ENCODE assay signal across 9 cellular contexts in genomic region chr19:34926361-34926684, GRCh38. TPM values are rescaled to one million over a fixed set of nuclear protein-coding genes. Genes with fewer than 3 reads are reported as not detected.
DNase-seq lines count a peak whose midpoint lies in the region; ATAC-seq, FAIRE-seq and TF ChIP-seq lines count a peak whose summit lies in the region.
"Had no signal": no experiment of that assay in that cellular context is flagged by ENCODE, and none has a peak within 500 bp of the region (broad histone marks: within the 10 kb centered on the region; RNA-seq: fewer than 3 reads in every experiment).

No MANE protein-coding gene starts in this region.

- no peak for ATAC-seq in CD8-positive, alpha-beta T cell
- ATAC-seq in Panc1 (no peak), pancreas (no peak), HG02571 (IDR thresholded peaks at IDR 0.05; ENCODE audit: unreplicated experiment) (no peak)

- no TSS peak for BruUV-seq in Panc1 (replicated peaks; lab: Mats Ljungman, UMichigan)
- BruUV-seq in endothelial cell of umbilical vein (replicated peaks; lab: Mats Ljungman, UMichigan) = no TSS peak

- no peaks in the 10 kb centered on the region for H4K20me1 ChIP-seq in endothelial cell of umbilical vein (replicated peaks; ENCODE audit: control insufficient read depth, extremely low read depth, insufficient read depth, low read length)

- FAIRE-seq in endothelial cell of umbilical vein (lab: Jason Lieb, UNC) (no peak), pancreas (lab: Jason Lieb, UNC) (peak; percentile 29)

- POLR2A ChIA-PET in CD8-positive, alpha-beta T cell (lab: Charles Lee) = interaction anchor here (0.6 to 2.0 kb wide), 5 partner anchors 32 to 548 kb away, joined by 3 to 8 read pairs (median 4); no protein-coding TSS in a partner anchor
- POLR2A ChIA-PET in Panc1 (lab: Charles Lee) (interaction anchor here (0.6 to 1.2 kb wide), 3 partner anchors 16 to 440 kb away, joined by 3 to 7 read pairs (median 3); no protein-coding TSS in a partner anchor), endothelial cell of umbilical vein (lab: Charles Lee) (interaction anchor here (1.4 to 1.6 kb wide), 2 partner anchors 36 to 249 kb away, joined by 5 read pairs; partner anchors contain the start of gene ZNF302)

- H2AFZ ChIP-seq in endothelial cell of umbilical vein (ENCODE audit: low read depth, low read length) = peak overlapping the region; percentile 78

- H3K27ac Mint-ChIP-seq in CD8-positive, alpha-beta T cell = peak overlapping the region; percentile 82

- TF ChIP-seq CTCF in CD8-positive, alpha-beta T cell (IDR thresholded peaks at IDR 0.05) = no peak
- TF ChIP-seq CTCF in Panc1 (IDR thresholded peaks at IDR 0.05) (no peak), endothelial cell of umbilical vein (IDR thresholded peaks at IDR 0.05; ENCODE audit: extremely low read depth in 1 of 2, insufficient read depth in 1 of 2, low read depth in 1 of 2, low read length in 2 of 2) (no peak), pancreas (IDR thresholded peaks at IDR 0.05) (no peak), lower leg skin (IDR thresholded peaks at IDR 0.05) (no peak)

- H3K79me2 ChIP-seq in endothelial cell of umbilical vein (ENCODE audit: control insufficient read depth, insufficient read depth, low read length) = no peaks in the 10 kb centered on the region

- H3K4me1 Mint-ChIP-seq in CD8-positive, alpha-beta T cell (ENCODE audit: low read depth) = peaks cover 26% of the 10 kb centered on the region

- peak overlapping the region; percentile 90 for H3K4me3 Mint-ChIP-seq in CD8-positive, alpha-beta T cell

- H3K9me3 Mint-ChIP-seq in CD8-positive, alpha-beta T cell = no peaks in the 10 kb centered on the region

- peaks cover 19% of the 10 kb centered on the region for H3K36me3 Mint-ChIP-seq in CD8-positive, alpha-beta T cell

- 59 to 64% methylated on average over 3 of the region's 3 CpGs for WGBS in pancreas, 2 donors
- 72 to 75% methylated on average over 3 of the region's 3 CpGs for WGBS in lower leg skin, 2 donors

- CTCF ChIA-PET in CD8-positive, alpha-beta T cell (lab: Charles Lee) = interaction anchor here (2.0 to 2.1 kb wide), 2 partner anchors 46 to 87 kb away, joined by 7 to 13 read pairs; no protein-coding TSS in a partner anchor
- CTCF ChIA-PET in Panc1 (lab: Charles Lee) = interaction anchor here (0.6 to 0.7 kb wide), 2 partner anchors 87 to 488 kb away, joined by 3 read pairs; no protein-coding TSS in a partner anchor
- CTCF ChIA-PET in endothelial cell of umbilical vein (lab: Charles Lee) = interaction anchor here (0.8 to 2.0 kb wide), 5 partner anchors 10 to 133 kb away, joined by 3 to 11 read pairs (median 4); no protein-coding TSS in a partner anchor

- no peaks in the 10 kb centered on the region for H3K27me3 Mint-ChIP-seq in CD8-positive, alpha-beta T cell (ENCODE audit: low read depth)

- no peaks in the 10 kb centered on the region for H3K36me3 ChIP-seq in CD8-positive, alpha-beta T cell (ENCODE audit: insufficient read depth, low read length)
- H3K36me3 ChIP-seq in Panc1 (ENCODE audit: control insufficient read depth, insufficient read depth, low read length) (no peaks in the 10 kb centered on the region), endothelial cell of umbilical vein (ENCODE audit: control insufficient read depth in 2 of 2, extremely low read depth in 1 of 2, insufficient read depth in 2 of 2, low read length in 2 of 2) (no peaks in the 10 kb centered on the region), pancreas (peaks cover 0 to under 1% (median 0%) of the 10 kb centered on the region in 3 donors)

- no peaks in the 10 kb centered on the region for H3K27me3 ChIP-seq in CD8-positive, alpha-beta T cell (ENCODE audit: insufficient read depth, low read length)
- H3K27me3 ChIP-seq in Panc1 (ENCODE audit: control insufficient read depth, insufficient read depth, low read length) (peaks cover 8% of the 10 kb centered on the region; the same call in 1 of the 2 replicates), endothelial cell of umbilical vein (ENCODE audit: control insufficient read depth in 2 of 2, insufficient read depth in 2 of 2, low read length in 2 of 2) (peaks cover 2 to 5% of the 10 kb centered on the region in 2 experiments), pancreas (no peaks in the 10 kb centered on the region)

- H3K9me3 ChIP-seq in CD8-positive, alpha-beta T cell (ENCODE audit: low read length) = no peaks in the 10 kb centered on the region
- H3K9me3 ChIP-seq in Panc1 (ENCODE audit: control insufficient read depth, insufficient read depth, low read depth, low read length) (no peaks in the 10 kb centered on the region), endothelial cell of umbilical vein (replicated peaks; ENCODE audit: control insufficient read depth, insufficient read depth, low read length) (no peaks in the 10 kb centered on the region), pancreas (no peaks in the 10 kb centered on the region)

- H3K4me2 ChIP-seq in endothelial cell of umbilical vein (ENCODE audit: insufficient read depth, low read length) = peak overlapping the region; percentile 84

- no peak overlapping the region for H3K27ac ChIP-seq in CD8-positive, alpha-beta T cell (ENCODE audit: low read depth, low read length)
- peak overlapping the region; percentile 88 for H3K27ac ChIP-seq in Panc1 (ENCODE audit: low read length)
- no peak overlapping the region for H3K27ac ChIP-seq in endothelial cell of umbilical vein (ENCODE audit: insufficient read depth, low read depth, low read length)
- H3K27ac ChIP-seq in pancreas = peak overlapping the region in 3 of 4 donors; percentile 64 to 72 (median 64)

- TF ChIP-seq POLR2A in endothelial cell of umbilical vein (IDR thresholded peaks at IDR 0.05; ENCODE audit: low read depth, low read length) = no peak
- TF ChIP-seq POLR2A in lower leg skin (IDR thresholded peaks at IDR 0.05) = no peak

- dilution Hi-C loops in endothelial cell of umbilical vein (cut with MboI; ENCODE audit: extremely low pct_ligation_motif_present, low sequenced_read_pairs) = no loop called here

- no peak for DNase-seq in CD8-positive, alpha-beta T cell
- DNase-seq in Panc1 (ENCODE audit: low read depth, low spot score) = no peak
- DNase-seq in endothelial cell of umbilical vein (ENCODE audit: low read depth, low spot score) = no peak
- DNase-seq in pancreas = no peak
- DNase-seq in COLO668 (lab: John Stamatoyannopoulos, UW; ENCODE audit: unreplicated experiment) = no peak
- no peak for DNase-seq in lower leg skin (ENCODE audit: low spot score in 2 of 2)
- DNase-seq in activated naive CD4-positive, alpha-beta T cell treated with anti-CD3 and anti-CD28 coated beads, Interleukin-2, amount 50 U/mL, for 16 hours = no peak
- DNase-seq: NCI-H510A had no signal

- H3K4me3 ChIP-seq in CD8-positive, alpha-beta T cell (ENCODE audit: low read depth, low read length) = peak overlapping the region; percentile 62
- H3K4me3 ChIP-seq in Panc1 (ENCODE audit: low read depth in 2 of 2, low read length in 2 of 2) = peak overlapping the region; percentile 90 to 91
- H3K4me3 ChIP-seq in endothelial cell of umbilical vein (replicated peaks in 1 of 3; ENCODE audit: insufficient read depth in 1 of 3, low read depth in 1 of 3, low read length in 3 of 3) = no peak overlapping the region
- peak overlapping the region in 2 of 4 donors; percentile 77 to 80 for H3K4me3 ChIP-seq in pancreas
- no peak overlapping the region for H3K4me3 ChIP-seq in lower leg skin (ENCODE audit: low read depth, poor library complexity, severe bottlenecking)

- intact Hi-C loops in CD8-positive, alpha-beta T cell (cut with DNase I, micrococcal nuclease) = loop anchor here (2.0 to 10.0 kb wide), 3 partner anchors 72 to 154 kb away; partner anchors contain the start of gene ZNF599 (in 1 of the 2)
- intact Hi-C loops in Panc1 (cut with micrococcal nuclease; ENCODE audit: unreplicated experiment) (no loop called here), endothelial cell of umbilical vein (cut with micrococcal nuclease) (loop anchor here (2.0 to 10.0 kb wide), 3 partner anchors 36 to 192 kb away; partner anchors contain the start of genes GRAMD1A and ZNF181), pancreas (cut with DNase I) (no loop called here), lower leg skin (cut with DNase I; ENCODE audit: low total_unique reads) (no loop called here)

- H3K4me1 ChIP-seq in CD8-positive, alpha-beta T cell (ENCODE audit: insufficient read depth, low read length) = peaks cover 12% of the 10 kb centered on the region
- H3K4me1 ChIP-seq in Panc1 (ENCODE audit: control insufficient read depth, insufficient read depth, low read length) (0 out of 2 replicates have a peak, but pooled peaks cover 5% of the 10 kb centered on the region), endothelial cell of umbilical vein (ENCODE audit: control insufficient read depth, extremely low read depth, insufficient read depth, low read length) (peaks cover 9% of the 10 kb centered on the region), pancreas (peaks cover 0 to 10% (median 6%) of the 10 kb centered on the region in 3 donors)

- in situ Hi-C loops in Panc1 (cut with HindIII; ENCODE audit: low pct_unique_long_range_greater_than_20kb, low sequenced_read_pairs) = no loop called here

- H3K9ac ChIP-seq in endothelial cell of umbilical vein (replicated peaks; ENCODE audit: extremely low read depth, insufficient read depth, low read length) = no peak overlapping the region

- H3K9me1 ChIP-seq in endothelial cell of umbilical vein (replicated peaks; ENCODE audit: control insufficient read depth, extremely low read depth, insufficient read depth, low read length) = no peaks in the 10 kb centered on the region

RNA-seq across cellular contexts. Expression of gene ZNF30, which starts 0.4 kb away (rescaled TPM):
- total RNA-seq in CD8-positive, alpha-beta T cell = 1 to 10 TPM; 1.4 to 1.5 TPM
- total RNA-seq in Panc1 (2021; ENCODE audit: unreplicated experiment) = 5.3 TPM
- polyA plus RNA-seq in Panc1 (2012; ENCODE audit: insufficient read length) = 3.5 TPM
- total RNA-seq in endothelial cell of umbilical vein = 3.6 and 4.7 TPM in 2 replicates
- 1.2 and 1.3 TPM in 2 replicates for polyA plus RNA-seq in endothelial cell of umbilical vein
- 2.1 and 2.3 TPM in 2 replicates for polyA plus RNA-seq in endothelial cell of umbilical vein (2011; cell fraction: cytosol; rRNA removed)
- 2.4 and 2.6 TPM in 2 replicates for polyA plus RNA-seq in endothelial cell of umbilical vein (2011; cell fraction: nucleus; rRNA removed)
- 3.8 and 4.9 TPM in 2 replicates for polyA plus RNA-seq in endothelial cell of umbilical vein (2012)
- 2.6 and 3.6 TPM in 2 replicates for polyA minus RNA-seq in endothelial cell of umbilical vein
- 2.3 TPM for polyA minus RNA-seq in endothelial cell of umbilical vein (2011; cell fraction: cytosol; rRNA and poly(A)+ RNA removed)
- polyA minus RNA-seq in endothelial cell of umbilical vein (2011; cell fraction: nucleus; rRNA and poly(A)+ RNA removed) = 2.0 and 2.5 TPM in 2 replicates
- total RNA-seq in pancreas = 1 to 10 TPM; 1.1 to 3.1 (median 2.2) TPM
- polyA plus RNA-seq in pancreas = 1 to 10 TPM; 2.8 to 3.1 TPM
- 1 to 10 TPM in 3 of 4 donors, under 1 TPM in 1; 0.53 to 2.1 (median 1.8) TPM for total RNA-seq in lower leg skin

RNA-seq across cellular contexts. Expression of gene ZNF792, which starts 37.7 kb away (rescaled TPM):
- total RNA-seq in CD8-positive, alpha-beta T cell = 1 to 10 TPM; 5.0 to 5.7 TPM
- total RNA-seq in Panc1 (2021; ENCODE audit: unreplicated experiment) (1.8 TPM), endothelial cell of umbilical vein (19.6 and 19.8 TPM in 2 replicates), pancreas (1 to 10 TPM; 1.5 to 6.4 (median 2.6) TPM), lower leg skin (1 to 10 TPM; 2.8 to 6.7 (median 4.7) TPM)
- polyA plus RNA-seq in Panc1 (2012; ENCODE audit: insufficient read length) = 1.2 TPM
- polyA plus RNA-seq in endothelial cell of umbilical vein (10.9 and 11.3 TPM in 2 replicates), pancreas (1 to 10 TPM; 1.0 to 1.6 TPM)
- 10.2 and 11.7 TPM in 2 replicates for polyA plus RNA-seq in endothelial cell of umbilical vein (2011; cell fraction: cytosol; rRNA removed)
- 21.0 and 25.4 TPM in 2 replicates for polyA plus RNA-seq in endothelial cell of umbilical vein (2011; cell fraction: nucleus; rRNA removed)
- polyA plus RNA-seq in endothelial cell of umbilical vein (2012) = 9.5 and 9.8 TPM in 2 replicates
- 60.2 and 63.6 TPM in 2 replicates for polyA minus RNA-seq in endothelial cell of umbilical vein
- 0.82 TPM for polyA minus RNA-seq in endothelial cell of umbilical vein (2011; cell fraction: cytosol; rRNA and poly(A)+ RNA removed)
- 53.5 and 64.3 TPM in 2 replicates for polyA minus RNA-seq in endothelial cell of umbilical vein (2011; cell fraction: nucleus; rRNA and poly(A)+ RNA removed)

Comparison
In these comparisons a context has a peak if more than half of its experiments do, and no peak if none do; other contexts are left out.
1. H3K27ac ChIP-seq: peak in Panc1 (single experiment) and pancreas (3 of 4); none in CD8-positive, alpha-beta T cell (single experiment) and endothelial cell of umbilical vein (single experiment).
2. H3K4me3 ChIP-seq: peak in CD8-positive, alpha-beta T cell (single experiment) and Panc1 (2 of 2); none in endothelial cell of umbilical vein (0 of 3) and lower leg skin (single experiment).
3. intact Hi-C loops: an anchor here in CD8-positive, alpha-beta T cell (2.0 to 10.0 kb wide) and endothelial cell of umbilical vein (2.0 to 10.0 kb wide); none called in Panc1, pancreas and lower leg skin.